13 cellular contexts compared by ENCODE assay signal in genomic region chr13:113561417-113562084, GRCh38. TPM values are rescaled to one million over a fixed set of nuclear protein-coding genes. Genes with fewer than 3 reads are reported as not detected.
DNase-seq lines count a peak whose midpoint lies in the region; ATAC-seq and TF ChIP-seq lines count a peak whose summit lies in the region.
"Had no signal": no experiment of that assay in that cellular context is flagged by ENCODE, and none has a peak within 500 bp of the region (broad histone marks: within the 10 kb centered on the region; RNA-seq: fewer than 3 reads in every experiment).

No MANE protein-coding gene starts in this region.

- TF ChIP-seq CTCF in colonic mucosa (IDR thresholded peaks at IDR 0.05) (no peak), lung (IDR thresholded peaks at IDR 0.05; ENCODE audit: control extremely low read depth, extremely low read depth) (no peak), upper lobe of right lung (IDR thresholded peaks at IDR 0.05) (no peak), foreskin keratinocyte (conservative IDR thresholded peaks at IDR 0.05) (no peak)

- H3K4me1 ChIP-seq in colonic mucosa = no peaks in the 10 kb centered on the region
- H3K4me1 ChIP-seq in lung (ENCODE audit: control insufficient read depth in 2 of 2, insufficient read depth in 2 of 2, low read length in 2 of 2) = no peaks in the 10 kb centered on the region
- H3K4me1 ChIP-seq in upper lobe of right lung = no peaks in the 10 kb centered on the region
- no peaks in the 10 kb centered on the region for H3K4me1 ChIP-seq in foreskin keratinocyte

- peak; percentile 56 for DNase-seq in activated effector memory CD4-positive, alpha-beta T cell treated with anti-CD3 and anti-CD28 coated beads, Interleukin-2, amount 50 U/mL, for 16 hours
- no peak for DNase-seq in activated effector memory CD4-positive, alpha-beta T cell treated with Interleukin-2 at 50 U/mL for 16 hours
- peak; percentile 6 for DNase-seq in colonic mucosa
- DNase-seq in lung (ENCODE audit: low spot score) = peak; percentile 24
- peak; percentile 57 for DNase-seq in upper lobe of right lung
- DNase-seq in NCI-H1930 (lab: John Stamatoyannopoulos, UW) = no peak
- DNase-seq in foreskin keratinocyte = no peak
- DNase-seq: central memory CD4-positive, alpha-beta T cell; NCI-H446 treated with DMSO at 0.1 percent for 48 hours had no signal

- ATAC-seq in lung (ENCODE audit: insufficient read depth, low FRiP score) (no peak), upper lobe of right lung (no peak), foreskin keratinocyte (no peak), HG03280 (IDR thresholded peaks at IDR 0.05; ENCODE audit: unreplicated experiment) (no peak)

- H3K9me3 ChIP-seq in colonic mucosa (no peaks in the 10 kb centered on the region), lung (ENCODE audit: control insufficient read depth in 2 of 2, insufficient read depth in 1 of 2, low read length in 1 of 2) (no peaks in the 10 kb centered on the region), upper lobe of right lung (no peaks in the 10 kb centered on the region)
- H3K9me3 ChIP-seq: ovary had no signal

- H3K27me3 ChIP-seq in colonic mucosa (no peaks in the 10 kb centered on the region), lung (ENCODE audit: control insufficient read depth, insufficient read depth) (no peaks in the 10 kb centered on the region), upper lobe of right lung (peaks cover 3% of the 10 kb centered on the region), foreskin keratinocyte (no peaks in the 10 kb centered on the region)
- H3K27me3 ChIP-seq: dorsolateral prefrontal cortex, ovary had no signal

- no peak overlapping the region for H3K9ac ChIP-seq in colonic mucosa (ENCODE audit: low read depth in 2 of 2, low read length in 2 of 2)

- H3K27ac ChIP-seq in colonic mucosa (no peak overlapping the region), lung (ENCODE audit: low read depth in 1 of 2, low read length in 1 of 2) (no peak overlapping the region), upper lobe of right lung (no peak overlapping the region), foreskin keratinocyte (no peak overlapping the region)
- H3K27ac ChIP-seq: ovary, VCaP had no signal

- WGBS in lung, 2 donors = 90 to 91% methylated on average over 19 of the region's 19 CpGs

- no peak overlapping the region for H3K4me3 ChIP-seq in colonic mucosa
- H3K4me3 ChIP-seq in lung = no peak overlapping the region
- H3K4me3 ChIP-seq in upper lobe of right lung = no peak overlapping the region
- H3K4me3 ChIP-seq: ovary had no signal

- intact Hi-C loops in colonic mucosa (cut with DNase I) = loop anchor here (5.0 kb wide), 1 partner anchor 104 kb away; no protein-coding TSS in a partner anchor
- intact Hi-C loops in upper lobe of right lung (cut with DNase I) = no loop called here

- no peaks in the 10 kb centered on the region for H3K36me3 ChIP-seq in colonic mucosa
- H3K36me3 ChIP-seq in lung (ENCODE audit: control insufficient read depth in 2 of 2, insufficient read depth in 2 of 2, low read length in 2 of 2) = no peaks in the 10 kb centered on the region
- H3K36me3 ChIP-seq in upper lobe of right lung = no peaks in the 10 kb centered on the region
- H3K36me3 ChIP-seq: ovary had no signal

RNA-seq across cellular contexts. Expression of gene TFDP1, which starts 23.0 kb away (rescaled TPM):
- total RNA-seq in colonic mucosa (100 to 1,000 TPM in 1 of 2 donors, 10 to 100 TPM in 1; 60.3 to 112 TPM), lung (10 to 100 TPM; 44.1 to 44.2 TPM), upper lobe of right lung (42.3 TPM), foreskin keratinocyte (145 and 167 TPM in 2 replicates)
- polyA plus RNA-seq in lung (10 to 100 TPM; 19.6 to 36.6 TPM), foreskin keratinocyte (89.0 and 114 TPM in 2 replicates)

Comparison
In these comparisons a context has a peak if more than half of its experiments do, and no peak if none do; other contexts are left out.
1. DNase-seq: peak in activated effector memory CD4-positive, alpha-beta T cell treated with anti-CD3 and anti-CD28 coated beads, Interleukin-2, amount 50 U/mL, for 16 hours (single experiment), colonic mucosa (single experiment), lung (single experiment) and upper lobe of right lung (single experiment); none in activated effector memory CD4-positive, alpha-beta T cell treated with Interleukin-2 at 50 U/mL for 16 hours (single experiment), NCI-H1930 (0 of 2) and foreskin keratinocyte (0 of 2).